In genomic region chr4:8157944-8158709, GRCh38 we compare ENCODE assay signal across 8 cellular contexts. TPM values are rescaled to one million over a fixed set of nuclear protein-coding genes. Genes with fewer than 3 reads are reported as not detected.
DNase-seq lines count a peak whose midpoint lies in the region; ATAC-seq and TF ChIP-seq lines count a peak whose summit lies in the region.

No MANE protein-coding gene starts in this region.

- H3F3A ChIP-seq in SU-DHL-6 (ENCODE audit: insufficient read depth), result no peaks in the 10 kb centered on the region

- H3K27me3 ChIP-seq in SU-DHL-6 (ENCODE audit: low read length), result no peaks in the 10 kb centered on the region
- peaks cover 7 to 12% (median 9%) of the 10 kb centered on the region in 3 donors for H3K27me3 ChIP-seq in sigmoid colon

- no peaks in the 10 kb centered on the region for H3K9me2 ChIP-seq in SU-DHL-6 (replicated peaks; ENCODE audit: insufficient read depth, low read length)

- H2AFZ ChIP-seq in SU-DHL-6 (ENCODE audit: low read depth, low read length, severe bottlenecking), result no peak overlapping the region

- H3K4me1 ChIP-seq in sigmoid colon, result peaks cover 0 to 25% (median 23%) of the 10 kb centered on the region in 4 donors

- no peaks in the 10 kb centered on the region for H4K20me1 ChIP-seq in SU-DHL-6 (ENCODE audit: low read depth, low read length)

- WGBS in sigmoid colon, 2 donors, result 2 to 4% methylated on average over 70 of the region's 70 CpGs

- no peak overlapping the region; the same call in 1 of the 2 replicates for H3K9ac ChIP-seq in SU-DHL-6 (ENCODE audit: low read length)

- DNase-seq in Right ventricle myocardium superior, result no peak
- DNase-seq in sigmoid colon, result no peak
- DNase-seq in NOMO-1 (lab: John Stamatoyannopoulos, UW; ENCODE audit: unreplicated experiment in 2 of 2), result no peak
- no peak for DNase-seq in NCI-H1694 (lab: John Stamatoyannopoulos, UW)
- no peak for DNase-seq in NCI-H82 (lab: John Stamatoyannopoulos, UW)
- DNase-seq in SHP77 treated with DMSO at 0.1 percent for 48 hours (lab: John Stamatoyannopoulos, UW), result no peak

- H3K9me3 ChIP-seq in SU-DHL-6 (ENCODE audit: insufficient read depth, low read length) (no peaks in the 10 kb centered on the region), sigmoid colon (no peaks in the 10 kb centered on the region)

- intact Hi-C loops in Right ventricle myocardium superior (cut with DNase I) (no loop called here), sigmoid colon (cut with DNase I) (loop anchor here (5.0 to 10.0 kb wide), 3 partner anchors 106 to 269 kb away; no protein-coding TSS in a partner anchor)

- TF ChIP-seq CTCF in SU-DHL-6 (IDR thresholded peaks at IDR 0.05; ENCODE audit: insufficient read depth, low read length, poor library complexity, severe bottlenecking) (no peak), sigmoid colon (IDR thresholded peaks at IDR 0.05) (no peak)

- peak overlapping the region; percentile 53 for H3K4me2 ChIP-seq in SU-DHL-6 (ENCODE audit: low read depth, low read length, poor library complexity, severe bottlenecking)

- ATAC-seq in GM19438 (IDR thresholded peaks at IDR 0.05; ENCODE audit: low read depth, unreplicated experiment) (peak; percentile 8), Right ventricle myocardium superior (ENCODE audit: poor library complexity) (peak; percentile 1)

- H3K79me2 ChIP-seq in SU-DHL-6 (ENCODE audit: insufficient read depth, low read length), result no peaks in the 10 kb centered on the region

- H3K36me3 ChIP-seq in SU-DHL-6 (ENCODE audit: low read length) (no peaks in the 10 kb centered on the region), sigmoid colon (no peaks in the 10 kb centered on the region)

- H3K4me3 ChIP-seq in SU-DHL-6 (ENCODE audit: insufficient read depth, low read length, poor library complexity, severe bottlenecking) (peak overlapping the region; percentile 46), sigmoid colon (peak overlapping the region; percentile 58 to 98 (median 76))

- TF ChIP-seq EP300 in sigmoid colon (IDR thresholded peaks at IDR 0.05), result no peak

- TF ChIP-seq POLR2A in sigmoid colon (IDR thresholded peaks at IDR 0.05), result no peak

- no peak overlapping the region for H3K27ac ChIP-seq in SU-DHL-6 (ENCODE audit: low read depth, low read length)
- H3K27ac ChIP-seq in sigmoid colon, result peak overlapping the region; percentile 33 to 59 (median 47)

RNA-seq across cellular contexts. Expression of gene ABLIM2, which starts 0.5 kb away (rescaled TPM):
- 26.8 TPM for total RNA-seq in Right ventricle myocardium superior
- total RNA-seq in sigmoid colon, result 1 to 10 TPM; 3.1 to 8.9 (median 5.6) TPM
- polyA plus RNA-seq in sigmoid colon, result 10 to 100 TPM in 2 of 3 donors, 1 to 10 TPM in 1; 7.4 to 15.0 (median 11.3) TPM

RNA-seq across cellular contexts. Expression of gene SH3TC1, which starts 41.0 kb away (rescaled TPM):
- 8.2 TPM for total RNA-seq in Right ventricle myocardium superior
- total RNA-seq in sigmoid colon, result 10 to 100 TPM in 1 of 4 donors, 1 to 10 TPM in 3; 6.4 to 24.4 (median 8.3) TPM
- polyA plus RNA-seq in sigmoid colon, result 10 to 100 TPM in 1 of 3 donors, 1 to 10 TPM in 2; 3.0 to 14.2 (median 3.7) TPM
